Comparison of ENCODE assay signal across 14 cellular contexts in the genomic region with DNA sequence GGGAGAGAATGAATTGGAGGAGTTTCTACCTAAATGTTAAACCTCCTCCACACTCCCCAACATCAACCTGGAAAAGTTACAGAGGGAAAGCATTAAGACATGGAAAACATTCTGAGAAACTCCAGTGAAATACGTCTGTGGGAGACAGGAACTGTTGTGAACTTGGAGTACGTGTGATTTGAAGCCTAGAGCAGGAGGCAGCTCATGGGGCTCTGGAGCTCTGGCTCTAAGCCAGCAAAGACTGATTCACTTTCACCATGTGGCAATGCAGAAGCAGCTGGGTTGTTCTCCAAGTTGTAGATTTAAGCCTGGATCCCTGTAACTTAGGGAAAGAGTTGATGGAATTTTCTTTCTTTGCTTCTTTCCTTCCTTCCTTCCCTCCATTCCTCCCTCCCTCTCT.
A peak's percentile ranks its signal among the peaks of the same experiment; 100 is the strongest.
DNase-seq lines count a peak whose midpoint lies in the region; ATAC-seq and TF ChIP-seq lines count a peak whose summit lies in the region.
"Had no signal": no experiment of that assay in that cellular context is flagged by ENCODE, and none has a peak within 500 bp of the region (broad histone marks: within the 10 kb centered on the region; RNA-seq: fewer than 3 reads in every experiment).

No MANE protein-coding gene starts in this region.

- peak; percentile 73 for DNase-seq in GM23248
- DNase-seq in SK-N-SH: peak; percentile 42
- peak; percentile 69 for DNase-seq in fibroblast of villous mesenchyme (ENCODE audit: low read depth)
- DNase-seq in omental fat pad (ENCODE audit: low spot score): no peak
- no peak for DNase-seq in stimulated activated CD4-positive, alpha-beta T cell treated with anti-CD3 and anti-CD28 coated beads, Interleukin-4, amount 100 ng/mL, for 4 hours
- DNase-seq in germinal center (ENCODE audit: low spot score): no peak
- DNase-seq: activated CD8-positive, alpha-beta memory T cell treated with anti-CD3 and anti-CD28 coated beads for 24 hours; naive thymus-derived CD8-positive, alpha-beta T cell; NCI-H2081 treated with DMSO at 0.1 percent for 48 hours; stimulated activated CD4-positive, alpha-beta T cell treated with anti-CD3 and anti-CD28 coated beads, Interleukin-1b, Interleukin-23, amount 100 ng/mL, for 48 hours had no signal

- H3K9me2 ChIP-seq in GM23248 (ENCODE audit: insufficient read depth) (no peaks in the 10 kb centered on the region), SK-N-SH (no peaks in the 10 kb centered on the region)

- CTCF ChIA-PET in SK-N-SH (lab: Yijun Ruan, JAX): interaction anchor here (0.9 kb wide), 1 partner anchor 1719 kb away, joined by 3 read pairs; no protein-coding TSS in a partner anchor

- H3K27me3 ChIP-seq in GM23248 (replicated peaks; ENCODE audit: insufficient read depth) (no peaks in the 10 kb centered on the region), SK-N-SH (ENCODE audit: insufficient read depth) (no peaks in the 10 kb centered on the region)
- H3K27me3 ChIP-seq: ascending aorta, suprapubic skin had no signal

- no peaks in the 10 kb centered on the region for H3K9me3 ChIP-seq in GM23248 (ENCODE audit: low read depth)
- no peaks in the 10 kb centered on the region for H3K9me3 ChIP-seq in SK-N-SH
- H3K9me3 ChIP-seq: ascending aorta, suprapubic skin had no signal

- no peak for TF ChIP-seq EP300 in SK-N-SH (IDR thresholded peaks at IDR 0.05; ENCODE audit: borderline replicate concordance in 1 of 2, low read depth in 1 of 2, low read length in 1 of 2)

- 0 to 8% methylated on average over 2 of the region's 2 CpGs for WGBS in GM23248 (ENCODE audit: low coverage in 1 of 2, low lambda C conversion rate in 2 of 2, missing lambda C conversion rate in 2 of 2), 2 experiments
- 34% methylated on average over 2 of the region's 2 CpGs for WGBS in SK-N-SH (ENCODE audit: low lambda C conversion rate)

- H2AFZ ChIP-seq in GM23248 (no peak overlapping the region), SK-N-SH (ENCODE audit: low read depth) (no peak overlapping the region)

- H4K20me1 ChIP-seq in GM23248 (ENCODE audit: insufficient read depth) (no peaks in the 10 kb centered on the region), SK-N-SH (ENCODE audit: insufficient read depth) (no peaks in the 10 kb centered on the region)

- H3K9ac ChIP-seq in GM23248 (no peak overlapping the region), SK-N-SH (no peak overlapping the region)

- TF ChIP-seq RAD21 in SK-N-SH (IDR thresholded peaks at IDR 0.05; ENCODE audit: low read length): no peak

- H3K4me3 ChIP-seq in GM23248: no peak overlapping the region
- no peak overlapping the region for H3K4me3 ChIP-seq in SK-N-SH (ENCODE audit: low read depth in 2 of 2, low read length in 1 of 2)
- no peak overlapping the region for H3K4me3 ChIP-seq in fibroblast of villous mesenchyme (ENCODE audit: low read depth, low read length)
- H3K4me3 ChIP-seq: ascending aorta, suprapubic skin had no signal

- no peak for TF ChIP-seq CTCF in SK-N-SH (IDR thresholded peaks at IDR 0.05)
- no peak for TF ChIP-seq CTCF in fibroblast of villous mesenchyme (IDR thresholded peaks at IDR 0.05; ENCODE audit: insufficient read depth, low read depth, low read length)
- no peak for TF ChIP-seq CTCF in omental fat pad (IDR thresholded peaks at IDR 0.05)

- POLR2A ChIA-PET in SK-N-SH (lab: Yijun Ruan, JAX): no interaction called here

- H3F3A ChIP-seq in GM23248 (ENCODE audit: insufficient read depth): no peaks in the 10 kb centered on the region
- peaks cover 2% of the 10 kb centered on the region for H3F3A ChIP-seq in SK-N-SH (replicated peaks; ENCODE audit: insufficient read depth)

- in situ Hi-C loops in GM23248 (cut with MboI): no loop called here

- no peaks in the 10 kb centered on the region for H3K4me1 ChIP-seq in GM23248 (ENCODE audit: insufficient read depth)
- no peaks in the 10 kb centered on the region for H3K4me1 ChIP-seq in SK-N-SH (ENCODE audit: control insufficient read depth in 1 of 2, insufficient read depth in 2 of 2, low read depth in 1 of 2, low read length in 1 of 2)
- H3K4me1 ChIP-seq: ascending aorta, suprapubic skin had no signal

- H3K27ac ChIP-seq in GM23248 (no peak overlapping the region), SK-N-SH (ENCODE audit: low read depth in 2 of 2, low read length in 1 of 2) (no peak overlapping the region)
- H3K27ac ChIP-seq: ascending aorta, suprapubic skin had no signal

- H3K4me2 ChIP-seq in GM23248 (ENCODE audit: unreplicated experiment) (no peak overlapping the region), SK-N-SH (no peak overlapping the region)

- H3K36me3 ChIP-seq in GM23248 (ENCODE audit: low read depth) (no peaks in the 10 kb centered on the region), SK-N-SH (replicated peaks in 1 of 2; ENCODE audit: control insufficient read depth in 1 of 2, insufficient read depth in 2 of 2, low read length in 1 of 2) (no peaks in the 10 kb centered on the region)
- H3K36me3 ChIP-seq: ascending aorta, suprapubic skin had no signal

- H3K79me2 ChIP-seq in GM23248 (ENCODE audit: insufficient read depth): no peaks in the 10 kb centered on the region
- H3K79me2 ChIP-seq in SK-N-SH (ENCODE audit: insufficient read depth): no peaks in the 10 kb centered on the region

- ATAC-seq in omental fat pad (ENCODE audit: low FRiP score) (peak; percentile 88), GM21367 (IDR thresholded peaks at IDR 0.05; ENCODE audit: unreplicated experiment) (no peak), HG03432 (IDR thresholded peaks at IDR 0.05; ENCODE audit: unreplicated experiment) (no peak)
- ATAC-seq: naive thymus-derived CD8-positive, alpha-beta T cell had no signal

TF ChIP-seq in SK-N-SH, 30 proteins besides CTCF, POLR2A, EP300 and RAD21:
- no peak for TF ChIP-seq FOXM1 (IDR thresholded peaks at IDR 0.05; ENCODE audit: low read depth)
- TF ChIP-seq NFIC (IDR thresholded peaks at IDR 0.05; ENCODE audit: borderline replicate concordance): peak; percentile 32; the same call in 1 of the 2 replicates
- no peak for TF ChIP-seq FOXJ3 (CRISPR knock-in tag; IDR thresholded peaks at IDR 0.05)
- TF ChIP-seq SIN3A (IDR thresholded peaks at IDR 0.05; ENCODE audit: borderline replicate concordance, low read depth, low read length): no peak
- TF ChIP-seq MEF2A (IDR thresholded peaks at IDR 0.05; ENCODE audit: borderline replicate concordance, low read depth): no peak

Comparison
In these comparisons a context has a peak if more than half of its experiments do, and no peak if none do; other contexts are left out.
1. DNase-seq: peak in GM23248 (single experiment), SK-N-SH (single experiment) and fibroblast of villous mesenchyme (single experiment); none in omental fat pad (single experiment), stimulated activated CD4-positive, alpha-beta T cell treated with anti-CD3 and anti-CD28 coated beads, Interleukin-4, amount 100 ng/mL, for 4 hours (0 of 2) and germinal center (single experiment).